11 cellular contexts compared by ENCODE assay signal in genomic region chr10:72855129-72855528, GRCh38. TPM values are rescaled to one million over a fixed set of nuclear protein-coding genes. Genes with fewer than 3 reads are reported as not detected.
"Had no signal": no experiment of that assay in that cellular context is flagged by ENCODE, and none has a peak within 500 bp of the region (broad histone marks: within the 10 kb centered on the region; RNA-seq: fewer than 3 reads in every experiment).

No MANE protein-coding gene starts in this region.

- H3K4me2 ChIP-seq: GM23338 had no signal

- H3K27ac ChIP-seq: GM23248 had no signal

- H3K9me3 ChIP-seq: HAP-1 had no signal

- H3K4me1 ChIP-seq: HAP-1 had no signal

- DNase-seq: GM23248, GOT3, H7, H9, HCEC 1CT, HFFc6 had no signal

- H2AFZ ChIP-seq: GM23248, GM23338 had no signal

- FAIRE-seq: H1 had no signal

- H3K4me3 ChIP-seq: GM23248, GM23338, HAP-1 had no signal

- H3K9ac ChIP-seq: GM23248 had no signal

- ATAC-seq: GM23338, HCT116 had no signal

RNA-seq across cellular contexts. Expression of gene OIT3, which starts 38.4 kb away (rescaled TPM):
- total RNA-seq: GM23248, GM23338, H1, H4, H9, HFFc6 had no signal
- polyA plus RNA-seq: GM23248, GM23338, H1 had no signal
